14 cellular contexts compared by ENCODE assay signal in the genomic region with DNA sequence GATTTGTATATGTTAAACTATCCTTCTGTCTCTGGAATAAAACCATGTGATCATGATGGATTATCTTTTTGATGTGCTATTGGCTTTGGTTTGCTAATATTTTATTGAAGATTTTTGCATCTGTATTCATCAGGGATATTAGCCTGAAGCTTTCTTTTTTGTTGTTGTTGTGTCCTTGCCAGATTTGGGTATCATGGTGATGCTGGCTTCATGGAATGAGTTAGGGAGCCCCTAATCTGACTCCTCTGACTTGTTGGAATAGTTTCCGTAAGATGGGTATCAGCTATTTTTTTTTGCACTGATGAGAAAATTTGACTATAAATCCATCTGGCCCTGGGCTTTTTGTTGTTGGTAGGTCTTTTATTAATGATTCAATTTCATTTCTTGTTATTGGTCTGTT. TPM values are rescaled to one million over a fixed set of nuclear protein-coding genes. Genes with fewer than 3 reads are reported as not detected.
DNase-seq lines count a peak whose midpoint lies in the region; ATAC-seq, FAIRE-seq and TF ChIP-seq lines count a peak whose summit lies in the region.
"Had no signal": no experiment of that assay in that cellular context is flagged by ENCODE, and none has a peak within 500 bp of the region (broad histone marks: within the 10 kb centered on the region; RNA-seq: fewer than 3 reads in every experiment).

No MANE protein-coding gene starts in this region.

- peaks cover 13% of the 10 kb centered on the region for H3K36me3 ChIP-seq in thoracic aorta

- TF ChIP-seq CTCF in H9 (conservative IDR thresholded peaks at IDR 0.05) = no peak
- TF ChIP-seq CTCF in WTC11 (IDR thresholded peaks at IDR 0.05) = no peak
- no peak for TF ChIP-seq CTCF in thoracic aorta (IDR thresholded peaks at IDR 0.05)

- no peak for TF ChIP-seq POLR2A in GM12892 (IDR thresholded peaks at IDR 0.05; ENCODE audit: low read depth, low read length)

- no peak overlapping the region for H3K18ac ChIP-seq in H9 (ENCODE audit: insufficient read length, low read depth, low read length)

- no peak overlapping the region for H2AFZ ChIP-seq in H9 (ENCODE audit: low read length)

- no peak overlapping the region for H3K27ac ChIP-seq in H9 (ENCODE audit: insufficient read length, low read depth, low read length)
- peak overlapping the region; percentile 53 to 70 for H3K27ac ChIP-seq in thoracic aorta
- H3K27ac ChIP-seq: HL-60 had no signal

- no peak overlapping the region for H3K4me3 ChIP-seq in thoracic aorta
- H3K4me3 ChIP-seq: MG63, mucosa of descending colon had no signal

- no peak for FAIRE-seq in GM12892 (lab: Jason Lieb, UNC)

- no peak overlapping the region for H3K4me2 ChIP-seq in H9 (ENCODE audit: insufficient read depth, insufficient read length, low read length)

- no peak overlapping the region for H4K5ac ChIP-seq in H9 (ENCODE audit: insufficient read length, low read depth, low read length)

- peaks cover 3% of the 10 kb centered on the region; the same call in 1 of the 2 replicates for H3K4me1 ChIP-seq in H9 (ENCODE audit: insufficient read depth, low read length)
- H3K4me1 ChIP-seq in thoracic aorta (ENCODE audit: control insufficient read depth in 1 of 2, low read depth in 2 of 2) = peaks cover 27 to 37% of the 10 kb centered on the region in 2 donors

- no peaks in the 10 kb centered on the region for H4K20me1 ChIP-seq in H9 (ENCODE audit: control insufficient read depth, insufficient read depth, insufficient read length)

- H3K56ac ChIP-seq in H9 (ENCODE audit: insufficient read length, low read depth, low read length) = no peak overlapping the region

- H3K27ac Mint-ChIP-seq in H9 = peak overlapping the region; percentile 17 to 87 (median 84); a peak in 4 of 7 replicates
- peak overlapping the region; percentile 24 for H3K27ac Mint-ChIP-seq in WTC11
- H3K27ac Mint-ChIP-seq in immature natural killer cell = peak overlapping the region; percentile 82 to 94 (median 94)

- H3K9me3 ChIP-seq in H9 (ENCODE audit: control insufficient read depth, low read depth, low read length) (no peaks in the 10 kb centered on the region), thoracic aorta (peaks cover 3% of the 10 kb centered on the region)

- no peaks in the 10 kb centered on the region for H3K27me3 ChIP-seq in H9 (ENCODE audit: insufficient read depth, low read length)
- no peaks in the 10 kb centered on the region for H3K27me3 ChIP-seq in thoracic aorta (replicated peaks; ENCODE audit: insufficient read depth)
- H3K27me3 ChIP-seq: MG63 had no signal

- no peak overlapping the region for H3T11ph ChIP-seq in H9 (ENCODE audit: low read length)

- H2BK15ac ChIP-seq in H9 (ENCODE audit: low read depth, low read length) = no peak overlapping the region

- CTCF ChIA-PET in WTC11 (lab: Charles Lee) = no interaction called here

- H3K23me2 ChIP-seq in H9 (ENCODE audit: insufficient read length, low read depth, low read length, poor library complexity, severe bottlenecking) = no peaks in the 10 kb centered on the region

- H3K4me3 Mint-ChIP-seq in H9 (no peak overlapping the region), WTC11 (no peak overlapping the region), immature natural killer cell (peak overlapping the region; percentile 66 to 85 (median 69))

- no peak overlapping the region for H2AK5ac ChIP-seq in H9 (ENCODE audit: insufficient read length, low read length)

- no peak overlapping the region for H2BK20ac ChIP-seq in H9 (ENCODE audit: low read depth, low read length, poor library complexity, severe bottlenecking)

- DNase-seq in H9 = no peak
- no peak for DNase-seq in WTC11 (ENCODE audit: low spot score)
- DNase-seq in immature natural killer cell = no peak
- DNase-seq in thoracic aorta (ENCODE audit: low spot score) = no peak
- no peak for DNase-seq in GM12892 (ENCODE audit: insufficient read length)
- no peak for DNase-seq in HUDEP-2 (lab: John Stamatoyannopoulos, UW; ENCODE audit: unreplicated experiment in 76 of 76)
- DNase-seq: activated CD8-positive, alpha-beta memory T cell treated with anti-CD3 and anti-CD28 coated beads for 24 hours; activated naive CD4-positive, alpha-beta T cell treated with anti-CD3 and anti-CD28 coated beads, Interleukin-2, amount 50 U/mL, for 16 hours; MG63; mucosa of descending colon; NCI-H2171; retina had no signal

- H3K9me3 Mint-ChIP-seq in H9 = peaks cover 9 to 13% of the 10 kb centered on the region in 2 experiments
- peaks cover 27% of the 10 kb centered on the region for H3K9me3 Mint-ChIP-seq in WTC11
- H3K9me3 Mint-ChIP-seq in immature natural killer cell = peaks cover 0 to 5% (median 0%) of the 10 kb centered on the region in 6 donors

- WGBS in H9 (ENCODE audit: extremely low coverage, insufficient read length, low lambda C conversion rate) = no CpG with 5 or more reads among the region's 1 CpG

- H2BK12ac ChIP-seq in H9 (ENCODE audit: insufficient read length, low read depth, low read length) = no peak overlapping the region

- H3K4me1 Mint-ChIP-seq in H9 = peaks cover 15 to 19% of the 10 kb centered on the region in 2 experiments
- peaks cover 14% of the 10 kb centered on the region for H3K4me1 Mint-ChIP-seq in WTC11
- peaks cover 72 to 76% of the 10 kb centered on the region in 2 donors for H3K4me1 Mint-ChIP-seq in immature natural killer cell

- no peak overlapping the region for H3K9ac ChIP-seq in H9 (ENCODE audit: extremely low read depth, insufficient read length, low read length)

- H2BK120ac ChIP-seq in H9 (ENCODE audit: low read depth, low read length, poor library complexity, severe bottlenecking) = no peak overlapping the region

- H3K4ac ChIP-seq in H9 (ENCODE audit: low read depth, low read length) = no peak overlapping the region

- ATAC-seq in WTC11 (no peak), thoracic aorta (ENCODE audit: insufficient number of reproducible peaks, low FRiP score, low read depth) (no peak), HG02973 (IDR thresholded peaks at IDR 0.05; ENCODE audit: unreplicated experiment) (no peak)

- H4K8ac ChIP-seq in H9 (replicated peaks; ENCODE audit: insufficient read length, low read depth, low read length) = no peak overlapping the region

- POLR2A ChIA-PET in WTC11 (lab: Charles Lee) = no interaction called here

- peaks cover 0 to 21% (median 11%) of the 10 kb centered on the region in 3 experiments; a peak in 5 of 7 replicates for H3K36me3 Mint-ChIP-seq in H9 (ENCODE audit: insufficient read depth in 1 of 3, low read depth in 3 of 3)
- H3K36me3 Mint-ChIP-seq in WTC11 = peaks cover 17% of the 10 kb centered on the region
- H3K36me3 Mint-ChIP-seq in immature natural killer cell = peaks cover 32 to 64% (median 52%) of the 10 kb centered on the region in 3 donors

- no peak overlapping the region for H3K23ac ChIP-seq in H9 (ENCODE audit: insufficient read length, low read depth, low read length)

- no peaks in the 10 kb centered on the region for H3K79me1 ChIP-seq in H9 (ENCODE audit: insufficient read depth, low read depth, low read length, poor library complexity, severe bottlenecking)

- H3K27me3 Mint-ChIP-seq in H9 (ENCODE audit: low read depth) = no peaks in the 10 kb centered on the region
- H3K27me3 Mint-ChIP-seq in WTC11 (ENCODE audit: low read depth) = no peaks in the 10 kb centered on the region
- peaks cover 2 to 7% (median 2%) of the 10 kb centered on the region in 3 donors for H3K27me3 Mint-ChIP-seq in immature natural killer cell (ENCODE audit: low read depth in 3 of 3)

- H4K91ac ChIP-seq in H9 (ENCODE audit: insufficient read length, low read depth, low read length) = no peak overlapping the region

- H3K14ac ChIP-seq in H9 (ENCODE audit: insufficient read depth, low read length) = no peak overlapping the region

- H3K79me2 ChIP-seq in H9 (ENCODE audit: insufficient read depth, low read length) = no peaks in the 10 kb centered on the region

- H2BK5ac ChIP-seq in H9 (ENCODE audit: insufficient read length, low read length) = no peak overlapping the region

TF ChIP-seq in WTC11, 78 proteins besides CTCF, POLR2A, EP300 and RAD21:
- no peak for TF ChIP-seq FOXJ3 (CRISPR knock-in tag; IDR thresholded peaks at IDR 0.05; ENCODE audit: borderline replicate concordance)
- TF ChIP-seq, protein P1, sequence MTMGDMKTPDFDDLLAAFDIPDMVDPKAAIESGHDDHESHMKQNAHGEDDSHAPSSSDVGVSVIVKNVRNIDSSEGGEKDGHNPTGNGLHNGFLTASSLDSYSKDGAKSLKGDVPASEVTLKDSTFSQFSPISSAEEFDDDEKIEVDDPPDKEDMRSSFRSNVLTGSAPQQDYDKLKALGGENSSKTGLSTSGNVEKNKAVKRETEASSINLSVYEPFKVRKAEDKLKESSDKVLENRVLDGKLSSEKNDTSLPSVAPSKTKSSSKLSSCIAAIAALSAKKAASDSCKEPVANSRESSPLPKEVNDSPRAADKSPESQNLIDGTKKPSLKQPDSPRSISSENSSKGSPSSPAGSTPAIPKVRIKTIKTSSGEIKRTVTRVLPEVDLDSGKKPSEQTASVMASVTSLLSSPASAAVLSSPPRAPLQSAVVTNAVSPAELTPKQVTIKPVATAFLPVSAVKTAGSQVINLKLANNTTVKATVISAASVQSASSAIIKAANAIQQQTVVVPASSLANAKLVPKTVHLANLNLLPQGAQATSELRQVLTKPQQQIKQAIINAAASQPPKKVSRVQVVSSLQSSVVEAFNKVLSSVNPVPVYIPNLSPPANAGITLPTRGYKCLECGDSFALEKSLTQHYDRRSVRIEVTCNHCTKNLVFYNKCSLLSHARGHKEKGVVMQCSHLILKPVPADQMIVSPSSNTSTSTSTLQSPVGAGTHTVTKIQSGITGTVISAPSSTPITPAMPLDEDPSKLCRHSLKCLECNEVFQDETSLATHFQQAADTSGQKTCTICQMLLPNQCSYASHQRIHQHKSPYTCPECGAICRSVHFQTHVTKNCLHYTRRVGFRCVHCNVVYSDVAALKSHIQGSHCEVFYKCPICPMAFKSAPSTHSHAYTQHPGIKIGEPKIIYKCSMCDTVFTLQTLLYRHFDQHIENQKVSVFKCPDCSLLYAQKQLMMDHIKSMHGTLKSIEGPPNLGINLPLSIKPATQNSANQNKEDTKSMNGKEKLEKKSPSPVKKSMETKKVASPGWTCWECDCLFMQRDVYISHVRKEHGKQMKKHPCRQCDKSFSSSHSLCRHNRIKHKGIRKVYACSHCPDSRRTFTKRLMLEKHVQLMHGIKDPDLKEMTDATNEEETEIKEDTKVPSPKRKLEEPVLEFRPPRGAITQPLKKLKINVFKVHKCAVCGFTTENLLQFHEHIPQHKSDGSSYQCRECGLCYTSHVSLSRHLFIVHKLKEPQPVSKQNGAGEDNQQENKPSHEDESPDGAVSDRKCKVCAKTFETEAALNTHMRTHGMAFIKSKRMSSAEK (CRISPR knock-in tag; IDR thresholded peaks at IDR 0.05; ENCODE audit: borderline replicate concordance) = no peak

RNA-seq across cellular contexts. Expression of a gene that starts 45.7 kb away (rescaled TPM):
- total RNA-seq in H9 (2021) = 3.8 and 3.9 TPM in 2 replicates
- total RNA-seq in WTC11 (2021) = 3.1 to 4.6 TPM (median 4.6 TPM) in 3 replicates
- polyA plus RNA-seq in immature natural killer cell = 10 to 100 TPM; 13.5 to 23.9 (median 16.8) TPM
- 10 to 100 TPM; 54.2 to 96.1 TPM for total RNA-seq in thoracic aorta
- 11.8 TPM for polyA plus RNA-seq in GM12892 (2012; ENCODE audit: missing spikeins)

Comparison
In these comparisons a context has a peak if more than half of its experiments do, and no peak if none do; other contexts are left out.
1. H3K27ac Mint-ChIP-seq: peak in every context shown above with its lines; median percentile 94 in immature natural killer cell; 84 in H9; 24 in WTC11.
2. H3K4me3 Mint-ChIP-seq: peak in immature natural killer cell (5 of 5); none in H9 (0 of 2) and WTC11 (single experiment).